2 cellular contexts compared by ENCODE assay signal in genomic region chr3:138349926-138350665, GRCh38.
TF ChIP-seq lines count a peak whose summit lies in the region.

No MANE protein-coding gene starts in this region.

TF ChIP-seq in HepG2, 621 proteins besides CTCF, POLR2A, EP300 and RAD21:
- TF ChIP-seq SP5 (CRISPR knock-in tag; IDR thresholded peaks at IDR 0.05; ENCODE audit: borderline replicate concordance, low read depth) (0 out of 2 replicates have a peak, but pooled peaks have one; percentile 39), NR2C2 (CRISPR knock-in tag; IDR thresholded peaks at IDR 0.05; ENCODE audit: borderline replicate concordance) (0 out of 2 replicates have a peak, but pooled peaks have one; percentile 22), NR2F6 (IDR thresholded peaks at IDR 0.05) (no peak; the same call in 1 of the 2 replicates), NR2F6 (CRISPR knock-in tag; IDR thresholded peaks at IDR 0.05) (peak; percentile 60; the same call in 1 of the 2 replicates), CHCHD3 (CRISPR knock-in tag; IDR thresholded peaks at IDR 0.05) (no peak), SOX13 (IDR thresholded peaks at IDR 0.05) (no peak), SOX13 (CRISPR knock-in tag; conservative IDR thresholded peaks at IDR 0.05 in 1 of 2, IDR thresholded peaks at IDR 0.05 in 1 of 2) (peak in 1 of 2 experiments; percentile 23; a peak in 1 of 4 replicates), MYC (CRISPR knock-in tag; IDR thresholded peaks at IDR 0.05; ENCODE audit: borderline replicate concordance) (peak; percentile 22; the same call in 1 of the 2 replicates), PATZ1 (CRISPR knock-in tag; IDR thresholded peaks at IDR 0.05) (peak; percentile 69), HOXA3 (CRISPR knock-in tag; IDR thresholded peaks at IDR 0.05) (no peak), BCL3 (CRISPR knock-in tag; IDR thresholded peaks at IDR 0.05) (no peak), MAX (IDR thresholded peaks at IDR 0.05) (peak; percentile 29; the same call in 1 of the 2 replicates), ZNF687 (CRISPR knock-in tag; IDR thresholded peaks at IDR 0.05) (peak; percentile 26; the same call in 1 of the 2 replicates)

TF ChIP-seq in neural cell, 6 proteins besides CTCF, POLR2A, EP300 and RAD21:
- no peak for TF ChIP-seq TAF1 (IDR thresholded peaks at IDR 0.05; ENCODE audit: low read depth)
- no peak for TF ChIP-seq SMC3 (conservative IDR thresholded peaks at IDR 0.05; ENCODE audit: poor library complexity)
- TF ChIP-seq MXI1 (conservative IDR thresholded peaks at IDR 0.05; ENCODE audit: poor library complexity, severe bottlenecking), result no peak
- TF ChIP-seq REST (IDR thresholded peaks at IDR 0.05; ENCODE audit: borderline replicate concordance), result no peak
- TF ChIP-seq EZH2 (IDR thresholded peaks at IDR 0.05; ENCODE audit: borderline replicate concordance, insufficient read depth, low read length, poor library complexity, severe bottlenecking), result no peak
- TF ChIP-seq POLR2AphosphoS5 (IDR thresholded peaks at IDR 0.05), result no peak
